ENCODE assay signal across 11 cellular contexts in the genomic region with DNA sequence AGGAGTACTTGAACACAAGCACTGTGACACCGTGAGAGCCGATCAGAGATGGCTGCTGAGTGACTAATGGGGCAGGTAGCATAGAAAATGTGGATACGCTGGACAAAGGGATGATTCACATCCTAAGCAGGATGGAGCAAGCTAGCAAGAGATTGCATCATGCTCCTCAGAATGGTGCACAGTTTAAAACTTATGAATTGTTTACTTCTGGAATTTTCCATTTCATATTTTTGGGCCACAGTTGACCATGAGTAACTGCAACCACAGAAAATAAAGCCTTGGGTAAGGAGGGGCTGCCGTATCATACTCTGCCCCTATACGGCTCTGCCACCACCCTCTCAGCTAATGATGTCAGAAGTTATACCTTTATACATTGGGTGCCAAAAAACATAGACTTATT. TPM values are rescaled to one million over a fixed set of nuclear protein-coding genes. Genes with fewer than 3 reads are reported as not detected.
DNase-seq lines count a peak whose midpoint lies in the region; ATAC-seq and TF ChIP-seq lines count a peak whose summit lies in the region.
"Had no signal": no experiment of that assay in that cellular context is flagged by ENCODE, and none has a peak within 500 bp of the region (broad histone marks: within the 10 kb centered on the region; RNA-seq: fewer than 3 reads in every experiment).

No MANE protein-coding gene starts in this region.

- ATAC-seq in lung (ENCODE audit: insufficient read depth, low FRiP score) (peak; percentile 53), GM18517 (IDR thresholded peaks at IDR 0.05; ENCODE audit: unreplicated experiment) (no peak), HG03565 (IDR thresholded peaks at IDR 0.05; ENCODE audit: unreplicated experiment) (no peak)

- H3K4me3 ChIP-seq in lung = no peak overlapping the region
- H3K4me3 ChIP-seq: skin epidermis had no signal

- 57 to 75% methylated on average over 5 of the region's 5 CpGs for WGBS in lung, 2 donors

- H3K4me1 ChIP-seq in lung (ENCODE audit: control insufficient read depth in 2 of 2, insufficient read depth in 2 of 2, low read length in 2 of 2) = no peaks in the 10 kb centered on the region

- no peaks in the 10 kb centered on the region for H3K36me3 ChIP-seq in lung (ENCODE audit: control insufficient read depth in 2 of 2, insufficient read depth in 2 of 2, low read length in 2 of 2)

- H3K36me3 Mint-ChIP-seq in CD14-positive monocyte = peaks cover 1 to 11% of the 10 kb centered on the region in 2 donors

- peak overlapping the region in 5 of 7 donors; percentile 3 to 94 (median 69) for H3K27ac Mint-ChIP-seq in CD14-positive monocyte
- H3K27ac Mint-ChIP-seq: activated naive CD8-positive, alpha-beta T cell treated with anti-CD3 and anti-CD28 coated beads, Interleukin-2, amount 10 ng/mL, durations not matched to agents 7 days and 5 days; immature natural killer cell had no signal

- H3K27ac ChIP-seq in lung (ENCODE audit: low read depth in 1 of 2, low read length in 1 of 2) = no peak overlapping the region

- H3K9me3 Mint-ChIP-seq in CD14-positive monocyte = peaks cover 8 to 21% (median 17%) of the 10 kb centered on the region in 7 donors

- peaks cover 0 to 7% (median 0%) of the 10 kb centered on the region in 3 donors for H3K27me3 Mint-ChIP-seq in CD14-positive monocyte (ENCODE audit: low read depth in 3 of 3)

- DNase-seq in CD14-positive monocyte (ENCODE audit: low spot score) (peak; percentile 71), M059J (ENCODE audit: low read depth) (peak; percentile 90), astrocyte of the hippocampus (ENCODE audit: low read depth, low spot score) (peak; percentile 72), lung (ENCODE audit: low spot score) (no peak), posterior vena cava (ENCODE audit: low spot score) (no peak), HuH-7.5 (ENCODE audit: low spot score) (no peak)
- DNase-seq: activated naive CD8-positive, alpha-beta T cell treated with anti-CD3 and anti-CD28 coated beads, Interleukin-2, amount 10 ng/mL, durations not matched to agents 7 days and 5 days; immature natural killer cell had no signal

- H3K9me3 ChIP-seq in lung (ENCODE audit: control insufficient read depth in 2 of 2, insufficient read depth in 1 of 2, low read length in 1 of 2) = peaks cover 1 to 2% of the 10 kb centered on the region in 2 donors

- no peak overlapping the region for H3K4me3 Mint-ChIP-seq in CD14-positive monocyte
- H3K4me3 Mint-ChIP-seq: activated naive CD8-positive, alpha-beta T cell treated with anti-CD3 and anti-CD28 coated beads, Interleukin-2, amount 10 ng/mL, durations not matched to agents 7 days and 5 days; immature natural killer cell had no signal

- peaks cover 9% of the 10 kb centered on the region for H3K4me1 Mint-ChIP-seq in CD14-positive monocyte

- intact Hi-C loops in CD14-positive monocyte (cut with micrococcal nuclease) (no loop called here), posterior vena cava (cut with DNase I) (no loop called here)

- H3K27me3 ChIP-seq in lung (ENCODE audit: control insufficient read depth, insufficient read depth) = no peaks in the 10 kb centered on the region

- TF ChIP-seq CTCF in CD14-positive monocyte (IDR thresholded peaks at IDR 0.05) = no peak
- no peak for TF ChIP-seq CTCF in lung (IDR thresholded peaks at IDR 0.05; ENCODE audit: control extremely low read depth, extremely low read depth)

RNA-seq across cellular contexts. Expression of a gene that starts 23.3 kb away (rescaled TPM):
- polyA plus RNA-seq in CD14-positive monocyte (10 to 100 TPM; 29.3 to 44.7 TPM), lung (10 to 100 TPM; 56.2 to 97.9 TPM)
- total RNA-seq in M059J (2014; rRNA removed; shearing (Covaris generic)) = 27.2 and 40.0 TPM in 2 replicates
- total RNA-seq in lung (100 to 1,000 TPM; 103 to 177 TPM), posterior vena cava (10 to 100 TPM; 64.3 to 65.7 TPM)

RNA-seq across cellular contexts. Expression of a gene that starts 27.8 kb away (rescaled TPM):
- polyA plus RNA-seq in CD14-positive monocyte (100 to 1,000 TPM; 163 to 191 TPM), lung (100 to 1,000 TPM in 1 of 2 donors, 10 to 100 TPM in 1; 50.4 to 161 TPM)
- 98.4 and 136 TPM in 2 replicates for total RNA-seq in M059J (2014; rRNA removed; shearing (Covaris generic))
- total RNA-seq in lung (100 to 1,000 TPM; 161 to 255 TPM), posterior vena cava (100 to 1,000 TPM; 191 to 232 TPM)

Comparison
In these comparisons a context has a peak if more than half of its experiments do, and no peak if none do; other contexts are left out.
1. DNase-seq: peak in CD14-positive monocyte (single experiment), M059J (single experiment) and astrocyte of the hippocampus (single experiment); none in lung (single experiment), posterior vena cava (single experiment) and HuH-7.5 (single experiment).